ENCODE assay signal across 1 cellular context in genomic region chr12:68222336-68222735, GRCh38.
TF ChIP-seq lines count a peak whose summit lies in the region.

No MANE protein-coding gene starts in this region.

TF ChIP-seq in K562, 482 proteins besides CTCF, POLR2A, EP300 and RAD21 (continued from another document):
- TF ChIP-seq CEBPG (CRISPR knock-in tag; IDR thresholded peaks at IDR 0.05): no peak
- 0 out of 4 replicates have a peak, but pooled peaks of 1 of the 2 experiments have one; percentile 23 for TF ChIP-seq CEBPG (tag; conservative IDR thresholded peaks at IDR 0.05 in 1 of 2, IDR thresholded peaks at IDR 0.05 in 1 of 2)
- TF ChIP-seq ZNF318 (IDR thresholded peaks at IDR 0.05; ENCODE audit: borderline replicate concordance in 1 of 2, low read depth in 1 of 2): no peak
- TF ChIP-seq DNMT1 (IDR thresholded peaks at IDR 0.05): no peak
- TF ChIP-seq ZNF280B (CRISPR knock-in tag; IDR thresholded peaks at IDR 0.05): no peak
- no peak for TF ChIP-seq NR2C2 (CRISPR knock-in tag; IDR thresholded peaks at IDR 0.05)
- TF ChIP-seq NR2C2 (tag; IDR thresholded peaks at IDR 0.05): no peak
TF ChIP-seq in K562: peak in this region for 2.
